7 cellular contexts compared by ENCODE assay signal in the genomic region with DNA sequence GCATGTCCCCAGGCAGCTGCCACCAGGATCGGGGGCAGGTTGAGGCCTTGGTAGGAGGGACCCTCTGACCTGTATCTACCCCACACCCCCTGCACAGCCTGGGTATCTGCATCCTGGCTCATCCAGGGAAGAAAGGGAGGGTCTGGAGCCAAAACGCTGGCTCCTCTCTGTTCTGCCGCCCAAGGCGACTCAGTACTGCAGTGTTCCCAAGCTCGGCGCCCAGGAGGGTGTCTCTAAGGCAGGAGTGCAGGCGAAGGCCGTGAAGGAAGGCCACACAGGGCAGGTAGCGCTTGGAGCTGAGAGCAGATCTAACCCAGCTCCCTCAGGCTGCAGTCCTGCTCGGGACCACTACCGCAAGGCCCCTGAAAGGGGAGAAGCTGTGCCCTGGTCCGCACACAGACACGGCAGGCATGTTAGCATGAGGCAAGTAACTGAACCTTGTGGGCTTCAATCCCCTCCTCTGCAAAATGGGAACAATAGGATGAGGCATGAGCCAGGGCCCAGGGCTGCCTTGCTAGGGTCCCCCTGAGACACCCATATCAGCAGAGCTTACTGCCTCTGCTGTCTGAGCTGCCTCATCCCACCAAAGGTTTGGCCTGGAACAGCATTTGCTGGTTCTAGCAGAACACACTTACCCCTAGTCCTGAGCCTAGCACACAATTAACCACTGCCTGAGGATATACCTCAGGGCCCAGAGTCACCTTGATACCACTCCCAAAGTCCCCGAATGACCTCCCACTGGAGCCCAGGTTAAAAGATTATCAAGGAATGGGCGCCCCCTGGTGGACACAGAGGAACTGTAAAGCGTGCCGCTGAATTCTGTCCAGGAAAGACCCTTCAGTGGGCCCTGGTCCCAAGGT. TPM values are rescaled to one million over a fixed set of nuclear protein-coding genes. Genes with fewer than 3 reads are reported as not detected.
DNase-seq lines count a peak whose midpoint lies in the region; ATAC-seq and TF ChIP-seq lines count a peak whose summit lies in the region.

No MANE protein-coding gene starts in this region.

- peaks cover 5 to 22% (median 18%) of the 10 kb centered on the region in 3 donors for H3K36me3 Mint-ChIP-seq in immature natural killer cell

- peaks cover 0 to 2% (median 0%) of the 10 kb centered on the region in 6 donors for H3K9me3 Mint-ChIP-seq in immature natural killer cell

- no peak for ATAC-seq in HG03378 (IDR thresholded peaks at IDR 0.05; ENCODE audit: unreplicated experiment)

- H3K4me3 Mint-ChIP-seq in immature natural killer cell, result no peak overlapping the region

- DNase-seq in NCI-H1048 (lab: John Stamatoyannopoulos, UW) (peak; percentile 29), T-helper 9 cell (peak; percentile 85), astrocyte of the hippocampus (ENCODE audit: low read depth, low spot score) (peak; percentile 70), immature natural killer cell (peak; percentile 69 to 74 (median 74))
- DNase-seq in stimulated activated CD4-positive, alpha-beta T cell treated with anti-CD3 and anti-CD28 coated beads, Interleukin-15, amount 100 ng/mL, for 48 hours (ENCODE audit: low read depth in 2 of 2), result peak; percentile 65 to 77

- H3K27me3 Mint-ChIP-seq in immature natural killer cell (ENCODE audit: low read depth in 3 of 3), result peaks cover 35 to 48% (median 44%) of the 10 kb centered on the region in 3 donors

- H3K4me1 Mint-ChIP-seq in immature natural killer cell, result peaks cover 39 to 44% of the 10 kb centered on the region in 2 donors

- H3K27ac Mint-ChIP-seq in immature natural killer cell, result peak overlapping the region; percentile 60 to 99 (median 98)

- TF ChIP-seq CTCF in GM12874 (IDR thresholded peaks at IDR 0.05; ENCODE audit: insufficient read depth, low read depth, low read length), result peak; percentile 74

RNA-seq across cellular contexts. Expression of a gene that starts 6.5 kb away (rescaled TPM):
- 1,000 to 10,000 TPM in 2 of 3 donors, 100 to 1,000 TPM in 1; 953 to 2,361 (median 1,987) TPM for polyA plus RNA-seq in immature natural killer cell

Comparison
In these comparisons a context has a peak if more than half of its experiments do, and no peak if none do; other contexts are left out.
1. DNase-seq: peak in every context shown above with its lines; median percentile 85 in T-helper 9 cell; 74 in immature natural killer cell; 71 in stimulated activated CD4-positive, alpha-beta T cell treated with anti-CD3 and anti-CD28 coated beads, Interleukin-15, amount 100 ng/mL, for 48 hours; 70 in astrocyte of the hippocampus; 29 in NCI-H1048.